In genomic region chr11:44681698-44682097, GRCh38 we compare ENCODE assay signal across 10 cellular contexts. TPM values are rescaled to one million over a fixed set of nuclear protein-coding genes. Genes with fewer than 3 reads are reported as not detected.
DNase-seq lines count a peak whose midpoint lies in the region; ATAC-seq and TF ChIP-seq lines count a peak whose summit lies in the region.
"Had no signal": no experiment of that assay in that cellular context is flagged by ENCODE, and none has a peak within 500 bp of the region (broad histone marks: within the 10 kb centered on the region; RNA-seq: fewer than 3 reads in every experiment).

No MANE protein-coding gene starts in this region.

- no peaks in the 10 kb centered on the region for H3K9me3 ChIP-seq in RWPE2 (ENCODE audit: severe bottlenecking)

- no peaks in the 10 kb centered on the region for H3K27me3 ChIP-seq in RWPE2 (ENCODE audit: insufficient read depth, poor library complexity, severe bottlenecking)
- H3K27me3 ChIP-seq in mesendoderm (ENCODE audit: insufficient read depth, low read length, poor library complexity): no peaks in the 10 kb centered on the region

- peaks cover 6% of the 10 kb centered on the region for H3K27me3 Mint-ChIP-seq in activated CD8-positive, alpha-beta memory T cell treated with anti-CD3 and anti-CD28 coated beads, Interleukin-2, amount 10 ng/mL, durations not matched to agents 7 days and 5 days
- H3K27me3 Mint-ChIP-seq in central memory CD8-positive, alpha-beta T cell: no peaks in the 10 kb centered on the region

- H2BK15ac ChIP-seq in mesendoderm (replicated peaks; ENCODE audit: low read depth): no peak overlapping the region

- H3K36me3 Mint-ChIP-seq in activated CD8-positive, alpha-beta memory T cell treated with anti-CD3 and anti-CD28 coated beads, Interleukin-2, amount 10 ng/mL, durations not matched to agents 7 days and 5 days: peaks cover 6% of the 10 kb centered on the region
- H3K36me3 Mint-ChIP-seq in central memory CD8-positive, alpha-beta T cell (ENCODE audit: insufficient read depth): no peaks in the 10 kb centered on the region

- H3K9me3 Mint-ChIP-seq in activated CD8-positive, alpha-beta memory T cell treated with anti-CD3 and anti-CD28 coated beads, Interleukin-2, amount 10 ng/mL, durations not matched to agents 7 days and 5 days (ENCODE audit: low read depth): peaks cover 2% of the 10 kb centered on the region
- H3K9me3 Mint-ChIP-seq in central memory CD8-positive, alpha-beta T cell: no peaks in the 10 kb centered on the region
- H3K9me3 Mint-ChIP-seq: activated B cell treated with CpG ODN at 0.5 μM for 24 hours had no signal

- H3K27ac ChIP-seq in RWPE2 (ENCODE audit: poor library complexity, severe bottlenecking): peak overlapping the region; percentile 62
- H3K27ac ChIP-seq in mesendoderm (ENCODE audit: low read depth, low read length): no peak overlapping the region

- H2BK120ac ChIP-seq in mesendoderm (ENCODE audit: low read depth, low read length): no peak overlapping the region

- peak overlapping the region; percentile 64 for H3K4me3 Mint-ChIP-seq in activated CD8-positive, alpha-beta memory T cell treated with anti-CD3 and anti-CD28 coated beads, Interleukin-2, amount 10 ng/mL, durations not matched to agents 7 days and 5 days
- peak overlapping the region; percentile 71 for H3K4me3 Mint-ChIP-seq in central memory CD8-positive, alpha-beta T cell
- H3K4me3 Mint-ChIP-seq: activated B cell treated with CpG ODN at 0.5 μM for 24 hours had no signal

- H3K56ac ChIP-seq in mesendoderm (ENCODE audit: low read length): no peak overlapping the region

- no peak for TF ChIP-seq CTCF in RWPE2 (IDR thresholded peaks at IDR 0.05; ENCODE audit: poor library complexity, severe bottlenecking)

- H3K4me1 Mint-ChIP-seq in activated CD8-positive, alpha-beta memory T cell treated with anti-CD3 and anti-CD28 coated beads, Interleukin-2, amount 10 ng/mL, durations not matched to agents 7 days and 5 days: peaks cover 42% of the 10 kb centered on the region
- peaks cover 35% of the 10 kb centered on the region for H3K4me1 Mint-ChIP-seq in central memory CD8-positive, alpha-beta T cell

- DNase-seq in activated CD8-positive, alpha-beta memory T cell treated with anti-CD3 and anti-CD28 coated beads, Interleukin-2, amount 10 ng/mL, durations not matched to agents 7 days and 5 days: peak; percentile 43
- DNase-seq in activated CD8-positive, alpha-beta memory T cell treated with anti-CD3 and anti-CD28 coated beads, Interleukin-2, amount 50 U/mL, for 4 hours: no peak
- DNase-seq in RWPE2 (ENCODE audit: low spot score) (no peak), sciatic nerve (ENCODE audit: low spot score) (no peak), mesendoderm (no peak), SIG-M5 (lab: John Stamatoyannopoulos, UW) (no peak)
- DNase-seq in central memory CD8-positive, alpha-beta T cell (ENCODE audit: low spot score in 2 of 2): no peak
- no peak for DNase-seq in stimulated activated CD4-positive, alpha-beta T cell treated with anti-CD3 and anti-CD28 coated beads, Interleukin-12 subunit alpha, Interleukin-12 subunit beta, amount 100 ng/mL, for 4 hours
- DNase-seq: activated B cell treated with CpG ODN at 0.5 μM for 24 hours had no signal

- no peak overlapping the region for H2BK5ac ChIP-seq in mesendoderm (ENCODE audit: low read length)

- H3K4me1 ChIP-seq in RWPE2 (ENCODE audit: insufficient read depth, poor library complexity, severe bottlenecking) (peaks cover 12% of the 10 kb centered on the region), mesendoderm (ENCODE audit: control insufficient read depth, low read depth, low read length) (no peaks in the 10 kb centered on the region)

- ATAC-seq in activated CD8-positive, alpha-beta memory T cell treated with anti-CD3 and anti-CD28 coated beads, Interleukin-2, amount 10 ng/mL, durations not matched to agents 7 days and 5 days: peak; percentile 8
- peak; percentile 38; the same call in 1 of the 3 replicates for ATAC-seq in RWPE2 (ENCODE audit: low read depth)
- ATAC-seq in central memory CD8-positive, alpha-beta T cell (replicated peaks; ENCODE audit: extremely low read depth, poor library complexity, severe bottlenecking): no peak
- peak; percentile 27 for ATAC-seq in sciatic nerve
- ATAC-seq: GM12878 had no signal

- H3K27ac Mint-ChIP-seq in activated CD8-positive, alpha-beta memory T cell treated with anti-CD3 and anti-CD28 coated beads, Interleukin-2, amount 10 ng/mL, durations not matched to agents 7 days and 5 days: peak overlapping the region; percentile 84
- no peak overlapping the region for H3K27ac Mint-ChIP-seq in central memory CD8-positive, alpha-beta T cell (ENCODE audit: low read depth)
- H3K27ac Mint-ChIP-seq: activated B cell treated with CpG ODN at 0.5 μM for 24 hours had no signal

- no peak overlapping the region for H3K9ac ChIP-seq in mesendoderm (ENCODE audit: low read length)

- H3K79me1 ChIP-seq in mesendoderm (ENCODE audit: low read length): no peaks in the 10 kb centered on the region

- no peaks in the 10 kb centered on the region for H3K36me3 ChIP-seq in RWPE2 (ENCODE audit: low read depth)
- no peaks in the 10 kb centered on the region for H3K36me3 ChIP-seq in mesendoderm (ENCODE audit: control insufficient read depth, insufficient read depth, low read length)

- H4K8ac ChIP-seq in mesendoderm (ENCODE audit: low read depth, low read length): no peak overlapping the region

- WGBS in mesendoderm (ENCODE audit: extremely low coverage, insufficient coverage, low lambda C conversion rate): no CpG with 5 or more reads among the region's 2 CpGs

- no peak overlapping the region for H3K4ac ChIP-seq in mesendoderm (ENCODE audit: low read depth, low read length)

- CTCF ChIA-PET in activated CD8-positive, alpha-beta memory T cell treated with anti-CD3 and anti-CD28 coated beads, Interleukin-2, amount 10 ng/mL, durations not matched to agents 7 days and 5 days (lab: Charles Lee): interaction anchor here (1.3 to 1.8 kb wide), 3 partner anchors 13 to 93 kb away, joined by 3 to 5 read pairs (median 4); no protein-coding TSS in a partner anchor

- no peak overlapping the region for H4K5ac ChIP-seq in mesendoderm (ENCODE audit: low read length)

- H3K4me2 ChIP-seq in mesendoderm (ENCODE audit: low read length): no peak overlapping the region

- H3K4me3 ChIP-seq in RWPE2 (ENCODE audit: severe bottlenecking): no peak overlapping the region
- H3K4me3 ChIP-seq in mesendoderm (ENCODE audit: low read length): no peak overlapping the region
- H3K4me3 ChIP-seq: GM12878 had no signal

- H2AK5ac ChIP-seq in mesendoderm (ENCODE audit: low read length): no peak overlapping the region

- no peaks in the 10 kb centered on the region for H3K79me2 ChIP-seq in mesendoderm (ENCODE audit: control insufficient read depth, insufficient read depth, low read length)

- H3K23ac ChIP-seq in mesendoderm (ENCODE audit: low read length): no peak overlapping the region

- intact Hi-C loops in sciatic nerve (cut with DNase I): no loop called here

- H3K18ac ChIP-seq in mesendoderm (ENCODE audit: low read length): no peak overlapping the region

RNA-seq across cellular contexts. Expression of gene TSPAN18, which starts 45.1 kb away (rescaled TPM):
- 1 to 10 TPM; 3.8 to 6.1 TPM for total RNA-seq in activated CD8-positive, alpha-beta memory T cell treated with anti-CD3 and anti-CD28 coated beads, Interleukin-2, amount 10 ng/mL, durations not matched to agents 7 days and 5 days
- 45.5 TPM for total RNA-seq in sciatic nerve
- polyA plus RNA-seq in mesendoderm (2013, experiment 1 of 2): 10.5 TPM
- 10.5 TPM for polyA plus RNA-seq in mesendoderm (2013, experiment 2 of 2)
